ENCODE assay signal across 8 cellular contexts in genomic region chr14:30283822-30284446, GRCh38.
DNase-seq lines count a peak whose midpoint lies in the region; ATAC-seq and TF ChIP-seq lines count a peak whose summit lies in the region.

No MANE protein-coding gene starts in this region.

- no peaks in the 10 kb centered on the region for H3K9me2 ChIP-seq in MM.1S (replicated peaks; ENCODE audit: insufficient read depth, low read length)

- no peak overlapping the region for H2AFZ ChIP-seq in MM.1S (ENCODE audit: low read length)

- H3K4me1 ChIP-seq in MM.1S (ENCODE audit: low read length), result no peaks in the 10 kb centered on the region

- H3K27me3 ChIP-seq in MM.1S (replicated peaks; ENCODE audit: insufficient read depth, low read length), result no peaks in the 10 kb centered on the region

- ATAC-seq in GM21619 (IDR thresholded peaks at IDR 0.05; ENCODE audit: unreplicated experiment) (no peak), natural killer cell (no peak)

- H3K27ac Mint-ChIP-seq in MCF 10A (ENCODE audit: low read depth, unreplicated experiment), result no peak overlapping the region
- H3K27ac Mint-ChIP-seq in natural killer cell, result no peak overlapping the region

- BruUV-seq in MCF 10A (replicated peaks; lab: Mats Ljungman, UMichigan), result no TSS peak

- H3K27me3 Mint-ChIP-seq in MCF 10A (ENCODE audit: insufficient read depth, unreplicated experiment) (no peaks in the 10 kb centered on the region), natural killer cell (ENCODE audit: low read depth in 2 of 2) (no peaks in the 10 kb centered on the region)

- no peak overlapping the region for H3K4me3 ChIP-seq in MM.1S (ENCODE audit: low read length)

- no peaks in the 10 kb centered on the region for H3K9me3 ChIP-seq in MM.1S (replicated peaks; ENCODE audit: insufficient read depth, low read length)

- no peak overlapping the region for H3K4me3 Mint-ChIP-seq in MCF 10A (ENCODE audit: unreplicated experiment)
- H3K4me3 Mint-ChIP-seq in natural killer cell, result no peak overlapping the region

- no peaks in the 10 kb centered on the region for H3K79me2 ChIP-seq in MM.1S (ENCODE audit: low read length)

- no peak overlapping the region for H3K4me2 ChIP-seq in MM.1S (ENCODE audit: low read depth, low read length)

- CTCF ChIA-PET in MCF 10A (lab: Yijun Ruan, JAX), result interaction anchor here (0.5 to 8.2 kb wide), 45 partner anchors 9 to 1505 kb away, joined by 3 to 163 read pairs (median 4); no protein-coding TSS in a partner anchor

- no peaks in the 10 kb centered on the region for H4K20me1 ChIP-seq in MM.1S (ENCODE audit: insufficient read depth, low read length)

- no peaks in the 10 kb centered on the region for H3K9me3 Mint-ChIP-seq in MCF 10A (ENCODE audit: unreplicated experiment)
- peaks cover 3 to 6% of the 10 kb centered on the region in 2 donors for H3K9me3 Mint-ChIP-seq in natural killer cell

- H3K36me3 Mint-ChIP-seq in MCF 10A (ENCODE audit: insufficient read depth, unreplicated experiment), result no peaks in the 10 kb centered on the region
- H3K36me3 Mint-ChIP-seq in natural killer cell, result no peaks in the 10 kb centered on the region

- POLR2A ChIA-PET in MCF 10A (lab: Yijun Ruan, JAX), result interaction anchor here (0.7 to 1.3 kb wide), 5 partner anchors 14 to 339 kb away, joined by 3 to 5 read pairs (median 3); partner anchors contain the start of gene SCFD1

- DNase-seq in AG09319 (ENCODE audit: extremely low read depth, low read depth) (no peak), MM.1S (peak; percentile 19), MCF 10A (ENCODE audit: unreplicated experiment) (peak; percentile 75), myocyte (ENCODE audit: low read depth) (peak; percentile 57), NCI-H345 (lab: John Stamatoyannopoulos, UW) (no peak), natural killer cell (no peak)

- peak; percentile 83 for TF ChIP-seq CTCF in AG09319 (IDR thresholded peaks at IDR 0.05; ENCODE audit: low read depth, low read length)
- TF ChIP-seq CTCF in GM12873 (IDR thresholded peaks at IDR 0.05; ENCODE audit: insufficient read depth, low read depth, low read length, missing control alignments), result peak; percentile 78
- peak; percentile 54 for TF ChIP-seq CTCF in MM.1S (IDR thresholded peaks at IDR 0.05; ENCODE audit: low read length)
- peak; percentile 73 for TF ChIP-seq CTCF in MCF 10A (IDR thresholded peaks at IDR 0.05; ENCODE audit: unreplicated experiment)
- TF ChIP-seq CTCF in natural killer cell (IDR thresholded peaks at IDR 0.05), result no peak

- H3K4me1 Mint-ChIP-seq in MCF 10A (ENCODE audit: insufficient read depth, unreplicated experiment) (no peaks in the 10 kb centered on the region), natural killer cell (no peaks in the 10 kb centered on the region)

- no peak overlapping the region for H3K27ac ChIP-seq in MM.1S (ENCODE audit: low read length)

- H3F3A ChIP-seq in MM.1S (ENCODE audit: insufficient read depth, low read length), result no peaks in the 10 kb centered on the region

- no peak overlapping the region for H3K9ac ChIP-seq in MM.1S (ENCODE audit: low read length)

- H3K36me3 ChIP-seq in MM.1S (replicated peaks; ENCODE audit: insufficient read depth, low read length), result no peaks in the 10 kb centered on the region

- intact Hi-C loops in MCF 10A (cut with micrococcal nuclease), result no loop called here
- intact Hi-C loops in natural killer cell (cut with micrococcal nuclease), result no loop called here

Comparison
In these comparisons a context has a peak if more than half of its experiments do, and no peak if none do; other contexts are left out.
1. DNase-seq: peak in MM.1S (single experiment), MCF 10A (single experiment) and myocyte (single experiment); none in AG09319 (single experiment), NCI-H345 (single experiment) and natural killer cell (single experiment).